In the genomic region with DNA sequence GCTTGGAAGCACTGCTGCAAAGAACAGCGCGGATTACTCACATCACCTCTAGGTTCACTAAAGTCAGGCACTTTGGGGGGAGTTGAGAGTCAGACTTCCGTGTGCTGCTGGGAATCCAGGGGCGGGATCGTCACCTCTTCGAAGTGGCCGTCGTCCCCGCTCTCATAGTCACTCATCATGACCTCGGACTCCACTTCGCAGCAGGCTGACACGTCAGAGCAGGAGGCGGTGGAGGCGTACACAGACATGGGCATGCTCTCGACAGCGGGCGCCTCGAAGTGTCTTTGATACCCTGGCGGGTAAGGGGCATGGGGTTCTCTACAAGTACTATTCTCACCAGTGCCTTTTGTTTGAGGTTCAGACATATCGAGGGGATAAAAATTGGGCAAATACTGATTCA, we compare ENCODE assay signal across 1 cellular context.
TF ChIP-seq lines count a peak whose summit lies in the region.

No MANE protein-coding gene starts in this region.

TF ChIP-seq in IMR-90, 13 proteins besides CTCF, POLR2A, EP300 and RAD21:
- TF ChIP-seq MAFK (IDR thresholded peaks at IDR 0.05; ENCODE audit: low read depth, low read length) (no peak), NFE2L2 (IDR thresholded peaks at IDR 0.05; ENCODE audit: low read depth, low read length) (no peak), RCOR1 (IDR thresholded peaks at IDR 0.05; ENCODE audit: insufficient replicate concordance, low read length) (no peak), FOS (IDR thresholded peaks at IDR 0.05; ENCODE audit: low read depth, low read length) (no peak), MXI1 (IDR thresholded peaks at IDR 0.05; ENCODE audit: borderline replicate concordance, low read depth, low read length) (no peak), BHLHE40 (IDR thresholded peaks at IDR 0.05; ENCODE audit: low read depth, low read length) (no peak), CEBPB (IDR thresholded peaks at IDR 0.05; ENCODE audit: low read depth, low read length) (no peak), MAZ (IDR thresholded peaks at IDR 0.05; ENCODE audit: borderline replicate concordance, low read depth, low read length) (no peak), RFX5 (IDR thresholded peaks at IDR 0.05; ENCODE audit: low read depth, low read length) (no peak), SMC3 (IDR thresholded peaks at IDR 0.05; ENCODE audit: low read depth, low read length) (no peak)
- TF ChIP-seq, protein P1, sequence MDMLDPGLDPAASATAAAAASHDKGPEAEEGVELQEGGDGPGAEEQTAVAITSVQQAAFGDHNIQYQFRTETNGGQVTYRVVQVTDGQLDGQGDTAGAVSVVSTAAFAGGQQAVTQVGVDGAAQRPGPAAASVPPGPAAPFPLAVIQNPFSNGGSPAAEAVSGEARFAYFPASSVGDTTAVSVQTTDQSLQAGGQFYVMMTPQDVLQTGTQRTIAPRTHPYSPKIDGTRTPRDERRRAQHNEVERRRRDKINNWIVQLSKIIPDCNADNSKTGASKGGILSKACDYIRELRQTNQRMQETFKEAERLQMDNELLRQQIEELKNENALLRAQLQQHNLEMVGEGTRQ (IDR thresholded peaks at IDR 0.05; ENCODE audit: low read depth, low read length) = no peak
TF ChIP-seq in IMR-90: peak in this region for 0.
